In genomic region chr10:99432047-99432446, GRCh38 we compare ENCODE assay signal across 9 cellular contexts. TPM values are rescaled to one million over a fixed set of nuclear protein-coding genes. Genes with fewer than 3 reads are reported as not detected.
DNase-seq lines count a peak whose midpoint lies in the region; ATAC-seq and TF ChIP-seq lines count a peak whose summit lies in the region.
"Had no signal": no experiment of that assay in that cellular context is flagged by ENCODE, and none has a peak within 500 bp of the region (broad histone marks: within the 10 kb centered on the region; RNA-seq: fewer than 3 reads in every experiment).

No MANE protein-coding gene starts in this region.

- no peaks in the 10 kb centered on the region for H3K9me3 ChIP-seq in iPS-18a (ENCODE audit: control insufficient read depth, low read depth, low read length)

- no peaks in the 10 kb centered on the region for H3K27me3 Mint-ChIP-seq in activated T-cell treated with anti-CD3 and anti-CD28 coated beads, Interleukin-2, amount 50 U/mL, for 72 hours (ENCODE audit: low read depth)
- H3K27me3 Mint-ChIP-seq in WTC11 (ENCODE audit: low read depth): no peaks in the 10 kb centered on the region
- no peaks in the 10 kb centered on the region for H3K27me3 Mint-ChIP-seq in stimulated activated naive B cell treated with anti-CD40 and anti-IgM and Interleukin-4, amounts not matched to agents 10 μg/mL and 1 μg/mL and 100 μg/mL, for 72 hours

- no peaks in the 10 kb centered on the region for H3K9me3 Mint-ChIP-seq in activated T-cell treated with anti-CD3 and anti-CD28 coated beads, Interleukin-2, amount 50 U/mL, for 72 hours
- no peaks in the 10 kb centered on the region for H3K9me3 Mint-ChIP-seq in WTC11
- no peaks in the 10 kb centered on the region for H3K9me3 Mint-ChIP-seq in stimulated activated naive B cell treated with anti-CD40 and anti-IgM and Interleukin-4, amounts not matched to agents 10 μg/mL and 1 μg/mL and 100 μg/mL, for 72 hours

- no peaks in the 10 kb centered on the region for H3K27me3 ChIP-seq in iPS-18a (ENCODE audit: control insufficient read depth, insufficient read depth, low read length)

- TF ChIP-seq CTCF in WTC11 (IDR thresholded peaks at IDR 0.05): no peak

- peak overlapping the region; percentile 90 for H3K4me3 ChIP-seq in iPS-18a (ENCODE audit: low read length)

- H3K27ac Mint-ChIP-seq in activated T-cell treated with anti-CD3 and anti-CD28 coated beads, Interleukin-2, amount 50 U/mL, for 72 hours: peak overlapping the region; percentile 18
- no peak overlapping the region for H3K27ac Mint-ChIP-seq in WTC11
- no peak overlapping the region for H3K27ac Mint-ChIP-seq in stimulated activated naive B cell treated with anti-CD40 and anti-IgM and Interleukin-4, amounts not matched to agents 10 μg/mL and 1 μg/mL and 100 μg/mL, for 72 hours

- H3K4me1 ChIP-seq in iPS-18a (ENCODE audit: control insufficient read depth, low read depth, low read length): peaks cover 11% of the 10 kb centered on the region

- no peak for ATAC-seq in activated T-cell treated with anti-CD3 and anti-CD28 coated beads, Interleukin-2, amount 50 U/mL, for 72 hours (replicated peaks in 1 of 2)
- ATAC-seq in WTC11: no peak
- ATAC-seq in stimulated activated naive B cell treated with anti-CD40 and anti-IgM and Interleukin-4, amounts not matched to agents 10 μg/mL and 1 μg/mL and 100 μg/mL, for 72 hours (replicated peaks): no peak
- ATAC-seq in GM19397 (IDR thresholded peaks at IDR 0.05; ENCODE audit: unreplicated experiment): no peak

- CTCF ChIA-PET in WTC11 (lab: Charles Lee): interaction anchor here (1.5 kb wide), 1 partner anchor 19 kb away, joined by 4 read pairs; no protein-coding TSS in a partner anchor

- POLR2A ChIA-PET in WTC11 (lab: Charles Lee): no interaction called here

- H3K36me3 ChIP-seq in iPS-18a (ENCODE audit: control insufficient read depth, low read depth, low read length): no peaks in the 10 kb centered on the region

- H3K4me1 Mint-ChIP-seq in activated T-cell treated with anti-CD3 and anti-CD28 coated beads, Interleukin-2, amount 50 U/mL, for 72 hours (ENCODE audit: low read depth): peaks cover 49% of the 10 kb centered on the region
- H3K4me1 Mint-ChIP-seq in WTC11: peaks cover 14% of the 10 kb centered on the region
- peaks cover 16 to 35% of the 10 kb centered on the region in 2 donors for H3K4me1 Mint-ChIP-seq in stimulated activated naive B cell treated with anti-CD40 and anti-IgM and Interleukin-4, amounts not matched to agents 10 μg/mL and 1 μg/mL and 100 μg/mL, for 72 hours

- DNase-seq in activated T-cell treated with anti-CD3 and anti-CD28 coated beads, Interleukin-2, amount 50 U/mL, for 72 hours: no peak
- no peak for DNase-seq in activated T-cell treated with anti-CD3 and anti-CD28 coated beads, Interleukin-2, amount 50 U/mL, for 1 hour
- DNase-seq in WTC11 (ENCODE audit: low spot score): no peak
- no peak for DNase-seq in stimulated activated naive B cell treated with anti-CD40 and anti-IgM and Interleukin-4, amounts not matched to agents 10 μg/mL and 1 μg/mL and 100 μg/mL, for 72 hours
- no peak for DNase-seq in stimulated activated CD8-positive, alpha-beta memory T cell treated with anti-CD3 and anti-CD28 coated beads, Interleukin-4, amount 100 ng/mL, for 48 hours
- DNase-seq in activated CD8-positive, alpha-beta memory T cell treated with anti-CD3 and anti-CD28 coated beads, Interleukin-2, amount 50 U/mL, for 4 hours: no peak
- DNase-seq: retina had no signal

- peak overlapping the region; percentile 98 to 100 for H3K4me3 Mint-ChIP-seq in activated T-cell treated with anti-CD3 and anti-CD28 coated beads, Interleukin-2, amount 50 U/mL, for 72 hours
- peak overlapping the region; percentile 99 for H3K4me3 Mint-ChIP-seq in WTC11
- peak overlapping the region; percentile 46 to 60 for H3K4me3 Mint-ChIP-seq in stimulated activated naive B cell treated with anti-CD40 and anti-IgM and Interleukin-4, amounts not matched to agents 10 μg/mL and 1 μg/mL and 100 μg/mL, for 72 hours

- no peak overlapping the region for H3K27ac ChIP-seq in iPS-18a (ENCODE audit: low read length)

- no peak overlapping the region for H3K9ac ChIP-seq in iPS-18a (ENCODE audit: low read length)

- H3K36me3 Mint-ChIP-seq in activated T-cell treated with anti-CD3 and anti-CD28 coated beads, Interleukin-2, amount 50 U/mL, for 72 hours (ENCODE audit: insufficient read depth in 2 of 2): peaks cover 8 to 11% of the 10 kb centered on the region in 2 donors
- H3K36me3 Mint-ChIP-seq in WTC11: no peaks in the 10 kb centered on the region
- peaks cover 7 to 9% of the 10 kb centered on the region in 2 donors for H3K36me3 Mint-ChIP-seq in stimulated activated naive B cell treated with anti-CD40 and anti-IgM and Interleukin-4, amounts not matched to agents 10 μg/mL and 1 μg/mL and 100 μg/mL, for 72 hours

TF ChIP-seq in WTC11, 78 proteins besides CTCF, POLR2A, EP300 and RAD21:
- TF ChIP-seq KAT7 (CRISPR knock-in tag; IDR thresholded peaks at IDR 0.05; ENCODE audit: borderline replicate concordance) (no peak), NFYB (CRISPR knock-in tag; conservative IDR thresholded peaks at IDR 0.05; ENCODE audit: low read depth) (no peak), ZNF416 (CRISPR knock-in tag; IDR thresholded peaks at IDR 0.05) (no peak)

RNA-seq across cellular contexts. Expression of gene GOT1, which starts 1.6 kb away (rescaled TPM):
- total RNA-seq in activated T-cell treated with anti-CD3 and anti-CD28 coated beads, Interleukin-2, amount 50 U/mL, for 72 hours: 100 to 1,000 TPM; 101 to 103 TPM
- total RNA-seq in WTC11 (2021): 52.9 to 56.8 TPM (median 54.8 TPM) in 3 replicates
